Comparison of ENCODE assay signal across 1 cellular context in the genomic region with DNA sequence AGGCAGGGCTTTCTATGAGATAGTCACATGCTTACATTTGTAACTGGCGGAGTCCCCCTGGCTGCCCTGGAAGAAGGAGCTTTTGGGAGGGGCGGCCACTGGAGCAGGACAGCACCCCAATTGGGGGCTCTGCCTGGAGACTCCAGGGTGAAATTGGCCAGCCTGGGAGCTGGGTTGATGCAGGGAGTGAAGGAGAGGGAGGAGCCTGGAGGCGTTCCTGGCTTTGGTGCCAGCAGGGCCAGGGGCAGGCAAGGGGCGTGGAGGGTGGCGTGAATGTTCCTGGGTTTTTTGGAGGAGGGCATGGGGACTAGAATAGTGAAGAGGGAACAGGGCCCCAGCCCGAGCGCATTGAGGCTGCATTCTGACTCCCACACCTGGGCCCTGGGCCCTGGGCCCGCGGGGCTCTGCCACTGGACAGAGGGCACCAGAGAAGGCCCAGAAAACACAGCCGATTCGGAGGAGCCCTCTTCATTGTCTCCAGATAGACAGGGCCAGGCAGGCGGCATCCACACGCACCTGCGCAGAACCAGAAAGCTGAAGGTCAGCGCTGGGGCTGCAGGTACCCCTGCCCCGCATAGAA.
TF ChIP-seq lines count a peak whose summit lies in the region.

No MANE protein-coding gene starts in this region.

TF ChIP-seq in HCT116, 20 proteins besides CTCF, POLR2A, EP300 and RAD21 (continued from another document):
- TF ChIP-seq, protein P1, sequence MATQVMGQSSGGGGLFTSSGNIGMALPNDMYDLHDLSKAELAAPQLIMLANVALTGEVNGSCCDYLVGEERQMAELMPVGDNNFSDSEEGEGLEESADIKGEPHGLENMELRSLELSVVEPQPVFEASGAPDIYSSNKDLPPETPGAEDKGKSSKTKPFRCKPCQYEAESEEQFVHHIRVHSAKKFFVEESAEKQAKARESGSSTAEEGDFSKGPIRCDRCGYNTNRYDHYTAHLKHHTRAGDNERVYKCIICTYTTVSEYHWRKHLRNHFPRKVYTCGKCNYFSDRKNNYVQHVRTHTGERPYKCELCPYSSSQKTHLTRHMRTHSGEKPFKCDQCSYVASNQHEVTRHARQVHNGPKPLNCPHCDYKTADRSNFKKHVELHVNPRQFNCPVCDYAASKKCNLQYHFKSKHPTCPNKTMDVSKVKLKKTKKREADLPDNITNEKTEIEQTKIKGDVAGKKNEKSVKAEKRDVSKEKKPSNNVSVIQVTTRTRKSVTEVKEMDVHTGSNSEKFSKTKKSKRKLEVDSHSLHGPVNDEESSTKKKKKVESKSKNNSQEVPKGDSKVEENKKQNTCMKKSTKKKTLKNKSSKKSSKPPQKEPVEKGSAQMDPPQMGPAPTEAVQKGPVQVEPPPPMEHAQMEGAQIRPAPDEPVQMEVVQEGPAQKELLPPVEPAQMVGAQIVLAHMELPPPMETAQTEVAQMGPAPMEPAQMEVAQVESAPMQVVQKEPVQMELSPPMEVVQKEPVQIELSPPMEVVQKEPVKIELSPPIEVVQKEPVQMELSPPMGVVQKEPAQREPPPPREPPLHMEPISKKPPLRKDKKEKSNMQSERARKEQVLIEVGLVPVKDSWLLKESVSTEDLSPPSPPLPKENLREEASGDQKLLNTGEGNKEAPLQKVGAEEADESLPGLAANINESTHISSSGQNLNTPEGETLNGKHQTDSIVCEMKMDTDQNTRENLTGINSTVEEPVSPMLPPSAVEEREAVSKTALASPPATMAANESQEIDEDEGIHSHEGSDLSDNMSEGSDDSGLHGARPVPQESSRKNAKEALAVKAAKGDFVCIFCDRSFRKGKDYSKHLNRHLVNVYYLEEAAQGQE (IDR thresholded peaks at IDR 0.05; ENCODE audit: low read depth): no peak
- TF ChIP-seq EGR1 (IDR thresholded peaks at IDR 0.05; ENCODE audit: low read depth) (no peak), SRF (IDR thresholded peaks at IDR 0.05; ENCODE audit: low read depth) (no peak), EZH2phosphoT487 (IDR thresholded peaks at IDR 0.05; ENCODE audit: borderline replicate concordance) (no peak), ELF1 (IDR thresholded peaks at IDR 0.05; ENCODE audit: borderline replicate concordance, low read depth) (no peak), FOSL1 (IDR thresholded peaks at IDR 0.05; ENCODE audit: low read depth) (no peak)
- TF ChIP-seq, protein P2, sequence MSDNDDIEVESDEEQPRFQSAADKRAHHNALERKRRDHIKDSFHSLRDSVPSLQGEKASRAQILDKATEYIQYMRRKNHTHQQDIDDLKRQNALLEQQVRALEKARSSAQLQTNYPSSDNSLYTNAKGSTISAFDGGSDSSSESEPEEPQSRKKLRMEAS (IDR thresholded peaks at IDR 0.05): no peak
